ENCODE assay signal across 1 cellular context in genomic region chr15:101641894-101642293, GRCh38.
TF ChIP-seq lines count a peak whose summit lies in the region.

No MANE protein-coding gene starts in this region.

TF ChIP-seq in K562, 482 proteins besides CTCF, POLR2A, EP300 and RAD21:
- TF ChIP-seq ELF2 (CRISPR knock-in tag; IDR thresholded peaks at IDR 0.05) (no peak), BRD4 (IDR thresholded peaks at IDR 0.05) (no peak), ZNF778 (CRISPR knock-in tag; IDR thresholded peaks at IDR 0.05) (no peak), HEY1 (CRISPR knock-in tag; IDR thresholded peaks at IDR 0.05; ENCODE audit: borderline replicate concordance) (no peak), YY1 (IDR thresholded peaks at IDR 0.05; ENCODE audit: borderline replicate concordance in 1 of 3, control insufficient read depth in 1 of 3, extremely low read depth in 1 of 3, insufficient read depth in 3 of 3, insufficient read length in 1 of 3, insufficient replicate concordance in 2 of 3, low read depth in 1 of 3, low read length in 2 of 3) (no peak), ZNF77 (CRISPR knock-in tag; IDR thresholded peaks at IDR 0.05) (no peak), SRSF1 (IDR thresholded peaks at IDR 0.05; ENCODE audit: low read depth, low read length) (no peak), RFX5 (IDR thresholded peaks at IDR 0.05; ENCODE audit: low read depth, low read length) (no peak), POLR2H (tag; IDR thresholded peaks at IDR 0.05; ENCODE audit: low read depth) (0 out of 2 replicates have a peak, but pooled peaks have one; percentile 18), GABPA (tag; conservative IDR thresholded peaks at IDR 0.05; ENCODE audit: low read depth) (peak; percentile 60)
